8 cellular contexts compared by ENCODE assay signal in genomic region chr17:50841949-50842354, GRCh38. TPM values are rescaled to one million over a fixed set of nuclear protein-coding genes. Genes with fewer than 3 reads are reported as not detected.
A peak's percentile ranks its signal among the peaks of the same experiment; 100 is the strongest.
DNase-seq lines count a peak whose midpoint lies in the region; ATAC-seq and TF ChIP-seq lines count a peak whose summit lies in the region.

No MANE protein-coding gene starts in this region.

- H3K4me3 Mint-ChIP-seq in CD14-positive monocyte (no peak overlapping the region), endothelial cell (ENCODE audit: unreplicated experiment) (peak overlapping the region; percentile 28)
- H3K4me3 Mint-ChIP-seq in activated CD4-positive, alpha-beta memory T cell treated with anti-CD3 and anti-CD28 coated beads for 36 hours = no peak overlapping the region

- CTCF ChIA-PET in HEK293T (lab: Yijun Ruan, JAX) = interaction anchor here (0.6 to 6.6 kb wide), 12 partner anchors 10 to 181 kb away, joined by 3 to 68 read pairs (median 4); no protein-coding TSS in a partner anchor
- CTCF ChIA-PET in activated CD4-positive, alpha-beta memory T cell treated with anti-CD3 and anti-CD28 coated beads for 36 hours (lab: Charles Lee) = interaction anchor here (0.8 to 5.3 kb wide), 23 partner anchors 10 to 445 kb away, joined by 3 to 32 read pairs (median 5); partner anchors contain the start of gene LRRC59

- ATAC-seq in mucosa of descending colon (peak; percentile 89), GM18907 (IDR thresholded peaks at IDR 0.05; ENCODE audit: unreplicated experiment) (no peak)

- H3K9me3 Mint-ChIP-seq in CD14-positive monocyte (no peaks in the 10 kb centered on the region), endothelial cell (ENCODE audit: unreplicated experiment) (no peaks in the 10 kb centered on the region)
- no peaks in the 10 kb centered on the region for H3K9me3 Mint-ChIP-seq in activated CD4-positive, alpha-beta memory T cell treated with anti-CD3 and anti-CD28 coated beads for 36 hours

- no peak overlapping the region for H3K27ac ChIP-seq in suprapubic skin

- no peak for TF ChIP-seq EP300 in suprapubic skin (IDR thresholded peaks at IDR 0.05)

- H3K9me3 ChIP-seq in mucosa of descending colon (no peaks in the 10 kb centered on the region), suprapubic skin (no peaks in the 10 kb centered on the region)

- H3K27me3 Mint-ChIP-seq in CD14-positive monocyte (ENCODE audit: low read depth in 3 of 3) (no peaks in the 10 kb centered on the region), endothelial cell (ENCODE audit: unreplicated experiment) (no peaks in the 10 kb centered on the region)
- no peaks in the 10 kb centered on the region for H3K27me3 Mint-ChIP-seq in activated CD4-positive, alpha-beta memory T cell treated with anti-CD3 and anti-CD28 coated beads for 36 hours

- no peaks in the 10 kb centered on the region for H3K27me3 ChIP-seq in suprapubic skin

- no peaks in the 10 kb centered on the region for H3K36me3 ChIP-seq in mucosa of descending colon (ENCODE audit: low read depth)
- no peaks in the 10 kb centered on the region for H3K36me3 ChIP-seq in suprapubic skin

- H3K4me1 Mint-ChIP-seq in CD14-positive monocyte (peaks cover 2% of the 10 kb centered on the region), endothelial cell (ENCODE audit: unreplicated experiment) (no peaks in the 10 kb centered on the region)
- no peaks in the 10 kb centered on the region for H3K4me1 Mint-ChIP-seq in activated CD4-positive, alpha-beta memory T cell treated with anti-CD3 and anti-CD28 coated beads for 36 hours (ENCODE audit: low read depth)

- H3K27ac Mint-ChIP-seq in CD14-positive monocyte = peak overlapping the region in 1 of 7 donors; percentile 47
- H3K27ac Mint-ChIP-seq in activated CD4-positive, alpha-beta memory T cell treated with anti-CD3 and anti-CD28 coated beads for 36 hours = no peak overlapping the region
- no peak overlapping the region for H3K27ac Mint-ChIP-seq in endothelial cell (ENCODE audit: unreplicated experiment)

- 14% methylated on average over 8 of the region's 8 CpGs for whole genome bisulfite sequencing in suprapubic skin

- TF ChIP-seq POLR2A in suprapubic skin (IDR thresholded peaks at IDR 0.05) = no peak

- H3K4me3 ChIP-seq in mucosa of descending colon (no peak overlapping the region), suprapubic skin (no peak overlapping the region)

- H3K4me1 ChIP-seq in mucosa of descending colon (ENCODE audit: low read depth) (peaks cover 5% of the 10 kb centered on the region), suprapubic skin (peaks cover 24% of the 10 kb centered on the region)

- POLR2A ChIA-PET in HEK293T (lab: Yijun Ruan, JAX) = no interaction called here
- POLR2A ChIA-PET in activated CD4-positive, alpha-beta memory T cell treated with anti-CD3 and anti-CD28 coated beads for 36 hours (lab: Charles Lee) = interaction anchor here (1.0 kb wide), 1 partner anchor 11 kb away, joined by 4 read pairs; no protein-coding TSS in a partner anchor

- intact Hi-C loops in CD14-positive monocyte (cut with micrococcal nuclease) = loop anchor here (1.0 to 10.0 kb wide), 3 partner anchors 59 to 297 kb away; partner anchors contain the start of gene SPATA20 (in 1 of the 2)
- intact Hi-C loops in activated CD4-positive, alpha-beta memory T cell treated with anti-CD3 and anti-CD28 coated beads for 36 hours (cut with micrococcal nuclease) = loop anchor here (1.0 to 5.0 kb wide), 2 partner anchors 59 to 295 kb away; partner anchors contain the start of gene SPATA20
- intact Hi-C loops in mucosa of descending colon (cut with DNase I, micrococcal nuclease) = loop anchor here (2.0 to 10.0 kb wide), 3 partner anchors 59 to 297 kb away; partner anchors contain the start of gene SPATA20 (in 1 of the 2)

- no peak for DNase-seq in CD14-positive monocyte (ENCODE audit: low spot score)
- peak; percentile 87 for DNase-seq in HEK293T (ENCODE audit: extremely low spot score)
- peak; percentile 51 for DNase-seq in NCI-H748 (lab: John Stamatoyannopoulos, UW; ENCODE audit: unreplicated experiment)
- DNase-seq in activated CD4-positive, alpha-beta memory T cell treated with anti-CD3 and anti-CD28 coated beads for 36 hours = peak; percentile 77
- DNase-seq in endothelial cell (ENCODE audit: low spot score) = peak; percentile 79
- DNase-seq in mucosa of descending colon = peak in 2 of 3 donors; percentile 86
- peak in 1 of 2 donors; percentile 68 for DNase-seq in suprapubic skin (ENCODE audit: low spot score in 2 of 2)

- TF ChIP-seq CTCF in CD14-positive monocyte (IDR thresholded peaks at IDR 0.05) (peak; percentile 76), endothelial cell (IDR thresholded peaks at IDR 0.05; ENCODE audit: unreplicated experiment) (peak; percentile 57), mucosa of descending colon (IDR thresholded peaks at IDR 0.05) (peak; percentile 73), suprapubic skin (IDR thresholded peaks at IDR 0.05) (peak; percentile 62 to 72)

- no peaks in the 10 kb centered on the region for H3K36me3 Mint-ChIP-seq in CD14-positive monocyte
- H3K36me3 Mint-ChIP-seq in activated CD4-positive, alpha-beta memory T cell treated with anti-CD3 and anti-CD28 coated beads for 36 hours = no peaks in the 10 kb centered on the region
- H3K36me3 Mint-ChIP-seq in endothelial cell (ENCODE audit: low read depth, unreplicated experiment) = no peaks in the 10 kb centered on the region

TF ChIP-seq in HEK293T, 16 proteins besides CTCF, POLR2A, EP300 and RAD21:
- TF ChIP-seq ARNT (IDR thresholded peaks at IDR 0.05) (no peak), FOXA1 (IDR thresholded peaks at IDR 0.05) (no peak), LEF1 (IDR thresholded peaks at IDR 0.05; ENCODE audit: borderline replicate concordance) (no peak), CTBP1 (IDR thresholded peaks at IDR 0.05; ENCODE audit: borderline replicate concordance) (no peak), BHLHE40 (IDR thresholded peaks at IDR 0.05; ENCODE audit: borderline replicate concordance) (no peak), ZNF384 (IDR thresholded peaks at IDR 0.05) (no peak), NFRKB (IDR thresholded peaks at IDR 0.05) (no peak), L3MBTL2 (conservative IDR thresholded peaks at IDR 0.05) (no peak), SP1 (IDR thresholded peaks at IDR 0.05) (no peak), HDGF (IDR thresholded peaks at IDR 0.05; ENCODE audit: borderline replicate concordance) (no peak)

RNA-seq across cellular contexts. Expression of gene WFIKKN2, which starts 6.6 kb away (rescaled TPM):
- not detected for polyA plus RNA-seq in CD14-positive monocyte
- not detected for total RNA-seq in activated CD4-positive, alpha-beta memory T cell treated with anti-CD3 and anti-CD28 coated beads for 36 hours
- total RNA-seq in endothelial cell (ENCODE audit: unreplicated experiment) (not detected), mucosa of descending colon (under 1 TPM; 0.07 to 0.76 (median 0.17) TPM), suprapubic skin (under 1 TPM; 0.36 to 0.93 (median 0.65) TPM)

RNA-seq across cellular contexts. Expression of gene TOB1, which starts 24.2 kb away (rescaled TPM):
- polyA plus RNA-seq in CD14-positive monocyte = 10 to 100 TPM; 18.5 to 41.0 TPM
- 10 to 100 TPM; 42.3 to 44.1 TPM for total RNA-seq in activated CD4-positive, alpha-beta memory T cell treated with anti-CD3 and anti-CD28 coated beads for 36 hours
- total RNA-seq in endothelial cell (ENCODE audit: unreplicated experiment) = 15.5 TPM
- 100 to 1,000 TPM; 120 to 156 (median 128) TPM for total RNA-seq in mucosa of descending colon
- total RNA-seq in suprapubic skin = 100 to 1,000 TPM; 151 to 255 (median 174) TPM
